In the genomic region with DNA sequence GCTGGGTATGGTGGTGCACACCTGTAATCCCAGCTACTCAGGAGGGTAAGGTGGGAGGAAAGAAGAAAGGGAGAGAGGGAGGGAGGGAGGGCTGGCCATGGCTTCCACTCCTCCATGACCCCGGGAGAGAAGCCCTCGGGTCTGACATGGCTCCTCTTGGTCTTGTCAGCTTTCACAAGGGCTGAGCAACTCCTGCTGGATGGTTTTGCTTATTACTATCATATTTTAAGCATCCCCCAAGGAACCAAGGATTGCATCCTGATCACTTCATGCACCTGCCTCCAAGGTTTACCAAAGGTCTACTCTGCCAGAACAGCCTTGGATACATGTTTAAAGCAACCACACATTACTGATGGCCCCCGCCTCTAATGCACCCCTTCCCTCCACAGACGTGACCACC, we compare ENCODE assay signal across 1 cellular context.
TF ChIP-seq lines count a peak whose summit lies in the region.

No MANE protein-coding gene starts in this region.

TF ChIP-seq in K562, 482 proteins besides CTCF, POLR2A, EP300 and RAD21 (continued from another document):
- TF ChIP-seq, protein P1, sequence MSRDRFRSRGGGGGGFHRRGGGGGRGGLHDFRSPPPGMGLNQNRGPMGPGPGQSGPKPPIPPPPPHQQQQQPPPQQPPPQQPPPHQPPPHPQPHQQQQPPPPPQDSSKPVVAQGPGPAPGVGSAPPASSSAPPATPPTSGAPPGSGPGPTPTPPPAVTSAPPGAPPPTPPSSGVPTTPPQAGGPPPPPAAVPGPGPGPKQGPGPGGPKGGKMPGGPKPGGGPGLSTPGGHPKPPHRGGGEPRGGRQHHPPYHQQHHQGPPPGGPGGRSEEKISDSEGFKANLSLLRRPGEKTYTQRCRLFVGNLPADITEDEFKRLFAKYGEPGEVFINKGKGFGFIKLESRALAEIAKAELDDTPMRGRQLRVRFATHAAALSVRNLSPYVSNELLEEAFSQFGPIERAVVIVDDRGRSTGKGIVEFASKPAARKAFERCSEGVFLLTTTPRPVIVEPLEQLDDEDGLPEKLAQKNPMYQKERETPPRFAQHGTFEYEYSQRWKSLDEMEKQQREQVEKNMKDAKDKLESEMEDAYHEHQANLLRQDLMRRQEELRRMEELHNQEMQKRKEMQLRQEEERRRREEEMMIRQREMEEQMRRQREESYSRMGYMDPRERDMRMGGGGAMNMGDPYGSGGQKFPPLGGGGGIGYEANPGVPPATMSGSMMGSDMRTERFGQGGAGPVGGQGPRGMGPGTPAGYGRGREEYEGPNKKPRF (IDR thresholded peaks at IDR 0.05; ENCODE audit: low read depth, low read length), result no peak
- TF ChIP-seq ZNF76 (CRISPR knock-in tag; IDR thresholded peaks at IDR 0.05; ENCODE audit: borderline replicate concordance), result no peak
